Comparison of ENCODE assay signal across 9 cellular contexts in the genomic region with DNA sequence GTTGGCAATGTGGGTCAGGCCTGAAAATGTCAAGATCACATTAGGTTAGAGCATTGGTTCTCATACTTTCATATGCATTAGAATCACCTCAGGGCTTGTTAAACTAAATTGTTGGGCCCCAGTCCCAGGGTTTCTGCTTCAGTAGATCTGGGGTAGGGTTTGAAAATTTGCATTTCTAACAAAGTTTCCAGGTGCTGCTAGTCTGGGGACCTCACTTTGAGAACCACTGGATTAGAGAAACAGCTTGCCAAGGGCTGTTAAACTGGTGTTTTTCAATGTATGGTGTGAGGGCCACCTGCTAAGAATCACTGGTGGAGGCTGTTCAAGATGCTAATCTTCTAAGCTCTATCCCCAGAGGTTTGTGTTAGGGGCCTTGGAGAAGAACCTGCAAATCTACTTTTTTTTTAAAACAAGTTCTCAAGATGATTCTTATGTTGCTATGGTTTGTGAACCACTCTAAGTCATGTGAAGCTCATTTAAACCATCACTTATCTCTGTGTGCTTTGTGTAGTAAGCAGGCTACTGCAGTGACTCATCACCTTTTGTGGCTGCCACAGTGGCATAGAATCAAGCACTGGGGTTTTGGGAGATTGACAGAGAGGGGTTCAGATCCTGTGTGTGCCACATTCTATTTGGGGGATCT.
DNase-seq lines count a peak whose midpoint lies in the region; ATAC-seq and TF ChIP-seq lines count a peak whose summit lies in the region.
"Had no signal": no experiment of that assay in that cellular context is flagged by ENCODE, and none has a peak within 500 bp of the region (broad histone marks: within the 10 kb centered on the region; RNA-seq: fewer than 3 reads in every experiment).

No MANE protein-coding gene starts in this region.

- no peaks in the 10 kb centered on the region for H3K27me3 ChIP-seq in OCI-LY3 (ENCODE audit: low read depth, low read length)
- H3K27me3 ChIP-seq in right atrium auricular region, result no peaks in the 10 kb centered on the region

- H3K4me1 Mint-ChIP-seq in chondrocyte (ENCODE audit: low read depth), result no peaks in the 10 kb centered on the region

- peaks cover 5% of the 10 kb centered on the region for H3K9me3 Mint-ChIP-seq in chondrocyte (ENCODE audit: low read depth)

- H3K36me3 ChIP-seq in OCI-LY3 (replicated peaks; ENCODE audit: low read depth, low read length), result no peaks in the 10 kb centered on the region
- no peaks in the 10 kb centered on the region for H3K36me3 ChIP-seq in right atrium auricular region

- DNase-seq in non-pigmented ciliary epithelial cell (ENCODE audit: low read depth), result peak; percentile 15
- no peak for DNase-seq in chondrocyte (ENCODE audit: low spot score)
- no peak for DNase-seq in HK-2 (ENCODE audit: unreplicated experiment)
- no peak for DNase-seq in right atrium auricular region (ENCODE audit: low spot score)
- DNase-seq: NCI-H1048 had no signal

- H3K4me1 ChIP-seq in OCI-LY3 (ENCODE audit: low read length) (peaks cover 18% of the 10 kb centered on the region), right atrium auricular region (no peaks in the 10 kb centered on the region)

- H3K79me2 ChIP-seq in OCI-LY3 (ENCODE audit: low read length), result no peaks in the 10 kb centered on the region

- no peaks in the 10 kb centered on the region for H4K20me1 ChIP-seq in OCI-LY3 (ENCODE audit: insufficient read depth, low read length)

- H3K27ac ChIP-seq in OCI-LY3 (ENCODE audit: low read length) (peak overlapping the region; percentile 77), right atrium auricular region (no peak overlapping the region)

- H3K9me3 ChIP-seq in OCI-LY3 (ENCODE audit: insufficient read depth, low read length) (no peaks in the 10 kb centered on the region), right atrium auricular region (no peaks in the 10 kb centered on the region)

- no peak for TF ChIP-seq CTCF in OCI-LY3 (IDR thresholded peaks at IDR 0.05; ENCODE audit: low read depth, low read length)
- TF ChIP-seq CTCF in chondrocyte (IDR thresholded peaks at IDR 0.05), result no peak
- TF ChIP-seq CTCF in right atrium auricular region (IDR thresholded peaks at IDR 0.05), result no peak

- no peak overlapping the region for H2AFZ ChIP-seq in OCI-LY3 (ENCODE audit: low read depth, low read length)

- H3K4me3 ChIP-seq in OCI-LY3 (ENCODE audit: low read length) (no peak overlapping the region), right atrium auricular region (no peak overlapping the region)

- no peak overlapping the region for H3K9ac ChIP-seq in OCI-LY3 (ENCODE audit: low read length)

- no peaks in the 10 kb centered on the region for H3K36me3 Mint-ChIP-seq in chondrocyte (ENCODE audit: low read depth)

- H3K27me3 Mint-ChIP-seq in chondrocyte (ENCODE audit: low read depth), result no peaks in the 10 kb centered on the region
- H3K27me3 Mint-ChIP-seq: progenitor cell of endocrine pancreas had no signal

- ATAC-seq in GM19025 (IDR thresholded peaks at IDR 0.05; ENCODE audit: low read depth, unreplicated experiment), result peak; percentile 83
- ATAC-seq in HG02763 (IDR thresholded peaks at IDR 0.05; ENCODE audit: unreplicated experiment), result peak; percentile 83

- no peak overlapping the region for H3K4me3 Mint-ChIP-seq in chondrocyte (ENCODE audit: unreplicated experiment)

- peak overlapping the region; percentile 26; the same call in 1 of the 2 replicates for H3K4me2 ChIP-seq in OCI-LY3 (ENCODE audit: low read length)

- no peak overlapping the region for H3K27ac Mint-ChIP-seq in chondrocyte (ENCODE audit: unreplicated experiment)
- H3K27ac Mint-ChIP-seq: progenitor cell of endocrine pancreas had no signal
